ENCODE assay signal across 8 cellular contexts in genomic region chr17:2049333-2050245, GRCh38. TPM values are rescaled to one million over a fixed set of nuclear protein-coding genes. Genes with fewer than 3 reads are reported as not detected.
A peak's percentile ranks its signal among the peaks of the same experiment; 100 is the strongest.
DNase-seq lines count a peak whose midpoint lies in the region; ATAC-seq and TF ChIP-seq lines count a peak whose summit lies in the region.

No MANE protein-coding gene starts in this region.

- H3K4me3 ChIP-seq in GM08714 (ENCODE audit: low read length): peak overlapping the region; percentile 78

- no peaks in the 10 kb centered on the region for H3K27me3 Mint-ChIP-seq in chondrocyte (ENCODE audit: low read depth)

- POLR2A ChIA-PET in HEK293T (lab: Yijun Ruan, JAX): interaction anchor here (0.6 to 1.5 kb wide), 3 partner anchors 9 to 352 kb away, joined by 3 to 5 read pairs (median 3); no protein-coding TSS in a partner anchor

- H3K9me3 Mint-ChIP-seq in chondrocyte (ENCODE audit: low read depth): no peaks in the 10 kb centered on the region

- DNase-seq in HEK293T (ENCODE audit: extremely low spot score): peak; percentile 81
- peak; percentile 41 for DNase-seq in NCI-H1092 treated with DMSO at 0.1 percent for 48 hours (lab: John Stamatoyannopoulos, UW)
- DNase-seq in activated CD4-positive, alpha-beta T cell treated with anti-CD3 and anti-CD28 coated beads for 24 hours (ENCODE audit: low read depth in 2 of 2): peak; percentile 80 to 84
- DNase-seq in chondrocyte (ENCODE audit: low spot score): no peak
- peak; percentile 78 to 92 for DNase-seq in left colon
- DNase-seq in stimulated activated CD4-positive, alpha-beta T cell treated with anti-CD3 and anti-CD28 coated beads, Interleukin-1b, Interleukin-23, amount 100 ng/mL, for 48 hours: peak; percentile 86

- peak; percentile 64 for ATAC-seq in left colon
- no peak for ATAC-seq in GM21367 (IDR thresholded peaks at IDR 0.05; ENCODE audit: unreplicated experiment)

- intact Hi-C loops in left colon (cut with DNase I, micrococcal nuclease): no loop called here

- CTCF ChIA-PET in HEK293T (lab: Yijun Ruan, JAX): no interaction called here

- peaks cover under 1% of the 10 kb centered on the region for H3K36me3 Mint-ChIP-seq in chondrocyte (ENCODE audit: low read depth)

- peak overlapping the region; percentile 88 for H3K27ac Mint-ChIP-seq in chondrocyte (ENCODE audit: unreplicated experiment)

- H3K4me1 Mint-ChIP-seq in chondrocyte (ENCODE audit: low read depth): peaks cover 23% of the 10 kb centered on the region

- peak overlapping the region; percentile 73 for H3K4me3 Mint-ChIP-seq in chondrocyte (ENCODE audit: unreplicated experiment)

- no peak for TF ChIP-seq CTCF in chondrocyte (IDR thresholded peaks at IDR 0.05)

TF ChIP-seq in HEK293T, 16 proteins besides CTCF, POLR2A, EP300 and RAD21:
- TF ChIP-seq ARNT (IDR thresholded peaks at IDR 0.05) (no peak), LEF1 (IDR thresholded peaks at IDR 0.05; ENCODE audit: borderline replicate concordance) (0 out of 2 replicates have a peak, but pooled peaks have one; percentile 29)

RNA-seq across cellular contexts. Expression of gene HIC1, which starts 5.3 kb away (rescaled TPM):
- 3.3 to 9.0 TPM (median 8.8 TPM) in 3 replicates for total RNA-seq in chondrocyte
- 10 to 100 TPM in 1 of 2 donors, 1 to 10 TPM in 1; 4.8 to 12.8 TPM for total RNA-seq in left colon

RNA-seq across cellular contexts. Expression of gene OVCA2, which starts 7.8 kb away (rescaled TPM):
- total RNA-seq in chondrocyte (26.6 to 30.2 TPM (median 30.1 TPM) in 3 replicates), left colon (10 to 100 TPM; 39.2 to 39.7 TPM)

RNA-seq across cellular contexts. Expression of gene DPH1, which starts 19.6 kb away (rescaled TPM):
- 29.4 to 43.1 TPM (median 31.3 TPM) in 3 replicates for total RNA-seq in chondrocyte
- 10 to 100 TPM; 31.2 to 35.1 TPM for total RNA-seq in left colon

RNA-seq across cellular contexts. Expression of gene RTN4RL1, which starts 24.5 kb away (rescaled TPM):
- total RNA-seq in chondrocyte: 0.47 to 0.95 TPM (median 0.68 TPM) in 3 replicates
- under 1 TPM; 0.15 to 0.36 TPM for total RNA-seq in left colon
